In the genomic region with DNA sequence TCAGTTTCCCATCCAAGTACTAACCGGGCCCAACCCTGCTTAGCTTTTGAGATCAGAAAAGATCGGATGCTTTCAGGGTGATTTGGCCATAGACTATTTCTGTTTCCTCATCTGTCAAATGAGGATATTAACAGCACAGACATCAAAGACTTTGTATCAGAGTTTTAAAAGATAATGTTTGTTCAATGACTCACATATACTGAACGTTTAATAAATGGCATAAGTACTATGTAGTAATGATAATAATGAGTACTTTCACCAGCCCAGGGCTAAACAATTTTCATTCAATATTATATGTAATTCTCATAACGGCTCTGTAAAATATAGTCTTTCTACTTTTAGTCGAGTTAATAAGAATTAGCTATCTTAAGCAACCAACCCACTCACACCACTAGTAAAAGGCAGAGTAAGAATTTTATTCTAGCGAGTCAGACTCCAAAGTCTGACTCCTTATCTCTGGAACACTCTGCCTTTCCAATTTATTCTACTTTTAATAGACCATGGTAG, we compare ENCODE assay signal across 12 cellular contexts.
DNase-seq lines count a peak whose midpoint lies in the region; ATAC-seq and TF ChIP-seq lines count a peak whose summit lies in the region.
"Had no signal": no experiment of that assay in that cellular context is flagged by ENCODE, and none has a peak within 500 bp of the region (broad histone marks: within the 10 kb centered on the region; RNA-seq: fewer than 3 reads in every experiment).

No MANE protein-coding gene starts in this region.

- TF ChIP-seq CTCF in activated CD8-positive, alpha-beta T cell treated with anti-CD3 and anti-CD28 coated beads for 36 hours (IDR thresholded peaks at IDR 0.05), result no peak
- TF ChIP-seq CTCF in PC-3 (conservative IDR thresholded peaks at IDR 0.05; ENCODE audit: low read depth, low read length) (no peak), OCI-LY7 (conservative IDR thresholded peaks at IDR 0.05; ENCODE audit: low read length) (no peak)

- peak overlapping the region; percentile 80 for H2BK12ac ChIP-seq in trophoblast cell (ENCODE audit: low read length)

- H3K9me3 Mint-ChIP-seq in activated CD8-positive, alpha-beta T cell treated with anti-CD3 and anti-CD28 coated beads for 36 hours, result peaks cover 2% of the 10 kb centered on the region
- H3K9me3 Mint-ChIP-seq in activated CD8-positive, alpha-beta T cell treated with anti-CD3 and anti-CD28 coated beads, Interleukin-2, amount 10 ng/mL, durations not matched to agents 7 days and 5 days (ENCODE audit: insufficient read depth), result no peaks in the 10 kb centered on the region

- H3K4me3 Mint-ChIP-seq in activated CD8-positive, alpha-beta T cell treated with anti-CD3 and anti-CD28 coated beads for 36 hours, result no peak overlapping the region
- H3K4me3 Mint-ChIP-seq in activated CD8-positive, alpha-beta T cell treated with anti-CD3 and anti-CD28 coated beads, Interleukin-2, amount 10 ng/mL, durations not matched to agents 7 days and 5 days, result no peak overlapping the region
- H3K4me3 Mint-ChIP-seq: activated CD8-positive, alpha-beta memory T cell treated with anti-CD3 and anti-CD28 coated beads, Interleukin-2, amount 10 ng/mL, durations not matched to agents 7 days and 5 days; naive thymus-derived CD4-positive, alpha-beta T cell had no signal

- H3K4me1 ChIP-seq in PC-3 (ENCODE audit: insufficient read depth, low read length) (peaks cover 67% of the 10 kb centered on the region), trophoblast cell (ENCODE audit: control insufficient read depth in 1 of 2, insufficient read depth in 2 of 2, low read length in 2 of 2) (peaks cover 6 to 9% of the 10 kb centered on the region in 2 experiments), OCI-LY7 (ENCODE audit: insufficient read depth, low read length, poor library complexity, severe bottlenecking) (no peaks in the 10 kb centered on the region)

- H4K8ac ChIP-seq in trophoblast cell (ENCODE audit: low read depth, low read length), result no peak overlapping the region

- no peak overlapping the region for H3K18ac ChIP-seq in trophoblast cell (ENCODE audit: low read length)

- H3K4me2 ChIP-seq in PC-3 (ENCODE audit: low read length) (peak overlapping the region; percentile 39), trophoblast cell (ENCODE audit: low read length) (no peak overlapping the region), OCI-LY7 (ENCODE audit: low read length) (no peak overlapping the region)

- intact Hi-C loops in activated CD8-positive, alpha-beta T cell treated with anti-CD3 and anti-CD28 coated beads for 36 hours (cut with micrococcal nuclease), result loop anchor here (5.0 to 10.0 kb wide), 3 partner anchors 179 to 531 kb away; no protein-coding TSS in a partner anchor
- intact Hi-C loops in PC-3 (cut with micrococcal nuclease), result loop anchor here (5.0 to 10.0 kb wide), 3 partner anchors 181 to 444 kb away; partner anchors contain the start of gene TMEM244
- intact Hi-C loops in OCI-LY7 (cut with micrococcal nuclease; ENCODE audit: unreplicated experiment), result no loop called here

- H2AFZ ChIP-seq in PC-3 (ENCODE audit: low read length), result no peak overlapping the region
- no peak overlapping the region for H2AFZ ChIP-seq in trophoblast cell (ENCODE audit: insufficient read depth, low read length, poor library complexity)
- no peak overlapping the region for H2AFZ ChIP-seq in OCI-LY7 (ENCODE audit: low read length)

- H3K9ac ChIP-seq in PC-3 (ENCODE audit: low read length) (no peak overlapping the region), trophoblast cell (ENCODE audit: low read length) (no peak overlapping the region)

- WGBS in trophoblast cell (ENCODE audit: extremely low coverage, insufficient coverage, insufficient read length), result no CpG with 5 or more reads among the region's 6 CpGs

- H4K12ac ChIP-seq in trophoblast cell (ENCODE audit: low read depth, low read length), result no peak overlapping the region

- ATAC-seq in activated CD8-positive, alpha-beta T cell treated with anti-CD3 and anti-CD28 coated beads for 36 hours, result no peak
- no peak for ATAC-seq in activated CD8-positive, alpha-beta T cell treated with anti-CD3 and anti-CD28 coated beads, Interleukin-2, amount 10 ng/mL, durations not matched to agents 7 days and 5 days
- peak; percentile 11 for ATAC-seq in PC-3
- ATAC-seq: activated CD8-positive, alpha-beta memory T cell treated with anti-CD3 and anti-CD28 coated beads, Interleukin-2, amount 10 ng/mL, durations not matched to agents 7 days and 5 days; naive thymus-derived CD4-positive, alpha-beta T cell had no signal

- POLR2A ChIA-PET in activated CD8-positive, alpha-beta T cell treated with anti-CD3 and anti-CD28 coated beads for 36 hours (lab: Charles Lee), result interaction anchor here (0.6 kb wide), 1 partner anchor 251 kb away, joined by 3 read pairs; no protein-coding TSS in a partner anchor
- POLR2A ChIA-PET in activated CD8-positive, alpha-beta T cell treated with anti-CD3 and anti-CD28 coated beads, Interleukin-2, amount 10 ng/mL, durations not matched to agents 7 days and 5 days (lab: Charles Lee), result no interaction called here
- POLR2A ChIA-PET in PC-3 (lab: Charles Lee; ENCODE audit: unreplicated experiment), result interaction anchor here (0.6 kb wide), 1 partner anchor 285 kb away, joined by 4 read pairs; no protein-coding TSS in a partner anchor
- POLR2A ChIA-PET in OCI-LY7 (lab: Charles Lee), result interaction anchor here (0.6 kb wide), 1 partner anchor 171 kb away, joined by 3 read pairs; no protein-coding TSS in a partner anchor

- CTCF ChIA-PET in activated CD8-positive, alpha-beta T cell treated with anti-CD3 and anti-CD28 coated beads for 36 hours (lab: Charles Lee), result interaction anchor here (1.2 kb wide), 1 partner anchor 105 kb away, joined by 4 read pairs; no protein-coding TSS in a partner anchor
- CTCF ChIA-PET in activated CD8-positive, alpha-beta T cell treated with anti-CD3 and anti-CD28 coated beads, Interleukin-2, amount 10 ng/mL, durations not matched to agents 7 days and 5 days (lab: Charles Lee), result interaction anchor here (0.9 to 1.2 kb wide), 3 partner anchors 9 to 46 kb away, joined by 3 to 4 read pairs (median 3); no protein-coding TSS in a partner anchor
- CTCF ChIA-PET in PC-3 (lab: Charles Lee), result no interaction called here
- CTCF ChIA-PET in OCI-LY7 (lab: Charles Lee; ENCODE audit: unreplicated experiment), result no interaction called here

- peak overlapping the region; percentile 74 for H3K27ac Mint-ChIP-seq in activated CD8-positive, alpha-beta T cell treated with anti-CD3 and anti-CD28 coated beads for 36 hours
- H3K27ac Mint-ChIP-seq in activated CD8-positive, alpha-beta T cell treated with anti-CD3 and anti-CD28 coated beads, Interleukin-2, amount 10 ng/mL, durations not matched to agents 7 days and 5 days, result no peak overlapping the region
- H3K27ac Mint-ChIP-seq: activated CD8-positive, alpha-beta memory T cell treated with anti-CD3 and anti-CD28 coated beads, Interleukin-2, amount 10 ng/mL, durations not matched to agents 7 days and 5 days had no signal

- peaks cover 3% of the 10 kb centered on the region for H3F3A ChIP-seq in PC-3 (ENCODE audit: low read length, unreplicated experiment)

- H3K27me3 ChIP-seq in PC-3 (ENCODE audit: low read length) (no peaks in the 10 kb centered on the region), trophoblast cell (ENCODE audit: insufficient read depth, low read length) (no peaks in the 10 kb centered on the region)
- H3K27me3 ChIP-seq: transverse colon had no signal

- H2BK5ac ChIP-seq in trophoblast cell (ENCODE audit: low read depth, low read length, poor library complexity), result peak overlapping the region; percentile 63

- H3K27me3 Mint-ChIP-seq in activated CD8-positive, alpha-beta T cell treated with anti-CD3 and anti-CD28 coated beads for 36 hours, result no peaks in the 10 kb centered on the region
- H3K27me3 Mint-ChIP-seq in activated CD8-positive, alpha-beta T cell treated with anti-CD3 and anti-CD28 coated beads, Interleukin-2, amount 10 ng/mL, durations not matched to agents 7 days and 5 days (ENCODE audit: low read depth), result no peaks in the 10 kb centered on the region
- H3K27me3 Mint-ChIP-seq: activated CD8-positive, alpha-beta memory T cell treated with anti-CD3 and anti-CD28 coated beads, Interleukin-2, amount 10 ng/mL, durations not matched to agents 7 days and 5 days; naive thymus-derived CD4-positive, alpha-beta T cell had no signal

- peaks cover 22% of the 10 kb centered on the region for H3K36me3 Mint-ChIP-seq in activated CD8-positive, alpha-beta T cell treated with anti-CD3 and anti-CD28 coated beads for 36 hours (ENCODE audit: low read depth)
- peaks cover 5% of the 10 kb centered on the region for H3K36me3 Mint-ChIP-seq in activated CD8-positive, alpha-beta T cell treated with anti-CD3 and anti-CD28 coated beads, Interleukin-2, amount 10 ng/mL, durations not matched to agents 7 days and 5 days (ENCODE audit: low read depth)
- H3K36me3 Mint-ChIP-seq: activated CD8-positive, alpha-beta memory T cell treated with anti-CD3 and anti-CD28 coated beads, Interleukin-2, amount 10 ng/mL, durations not matched to agents 7 days and 5 days had no signal

- H4K20me1 ChIP-seq in PC-3 (ENCODE audit: low read length) (no peaks in the 10 kb centered on the region), OCI-LY7 (ENCODE audit: insufficient read depth, low read length) (no peaks in the 10 kb centered on the region)

- H4K91ac ChIP-seq in trophoblast cell (ENCODE audit: low read depth, low read length), result peak overlapping the region; percentile 47

- peak overlapping the region; percentile 72 for H2BK120ac ChIP-seq in trophoblast cell (ENCODE audit: insufficient read depth, low read length, poor library complexity)

- H3K79me1 ChIP-seq in trophoblast cell (ENCODE audit: low read length), result peaks cover 10% of the 10 kb centered on the region

- no peak overlapping the region for H3K23ac ChIP-seq in trophoblast cell (ENCODE audit: low read length)

- BruUV-seq in PC-3 (replicated peaks; lab: Mats Ljungman, UMichigan) (no TSS peak), OCI-LY7 (replicated peaks; lab: Mats Ljungman, UMichigan) (no TSS peak)

- no peak overlapping the region for H3K14ac ChIP-seq in trophoblast cell (ENCODE audit: low read length)

- peaks cover 79% of the 10 kb centered on the region for H3K4me1 Mint-ChIP-seq in activated CD8-positive, alpha-beta T cell treated with anti-CD3 and anti-CD28 coated beads for 36 hours (ENCODE audit: low read depth)
- H3K4me1 Mint-ChIP-seq in activated CD8-positive, alpha-beta T cell treated with anti-CD3 and anti-CD28 coated beads, Interleukin-2, amount 10 ng/mL, durations not matched to agents 7 days and 5 days (ENCODE audit: low read depth), result peaks cover 42% of the 10 kb centered on the region

- H3K4me3 ChIP-seq in PC-3 (ENCODE audit: low read length) (no peak overlapping the region), trophoblast cell (ENCODE audit: low read depth, low read length) (no peak overlapping the region), OCI-LY7 (ENCODE audit: low read depth, low read length, poor library complexity, severe bottlenecking) (no peak overlapping the region)
- H3K4me3 ChIP-seq: transverse colon had no signal

- peak overlapping the region; percentile 29 for H2AK5ac ChIP-seq in trophoblast cell (ENCODE audit: low read length)

- no peaks in the 10 kb centered on the region for H3K9me3 ChIP-seq in PC-3 (ENCODE audit: low read length)
- no peaks in the 10 kb centered on the region for H3K9me3 ChIP-seq in trophoblast cell (ENCODE audit: insufficient read depth, low read depth, low read length)
- no peaks in the 10 kb centered on the region for H3K9me3 ChIP-seq in OCI-LY7 (ENCODE audit: low read length)
- H3K9me3 ChIP-seq: transverse colon had no signal

- H3K9me2 ChIP-seq in PC-3 (replicated peaks; ENCODE audit: low read length) (no peaks in the 10 kb centered on the region), OCI-LY7 (ENCODE audit: insufficient read depth, low read length) (no peaks in the 10 kb centered on the region)

- peak overlapping the region; percentile 100 for H3K27ac ChIP-seq in PC-3 (ENCODE audit: low read length)
- H3K27ac ChIP-seq in trophoblast cell (ENCODE audit: low read depth, low read length), result no peak overlapping the region
- H3K27ac ChIP-seq in OCI-LY7 (ENCODE audit: low read depth, low read length, poor library complexity, severe bottlenecking), result no peak overlapping the region
- H3K27ac ChIP-seq: transverse colon had no signal

- DNase-seq in activated CD8-positive, alpha-beta T cell treated with anti-CD3 and anti-CD28 coated beads for 36 hours, result no peak
- DNase-seq in activated CD8-positive, alpha-beta T cell treated with anti-CD3 and anti-CD28 coated beads, Interleukin-2, amount 10 ng/mL, durations not matched to agents 7 days and 5 days, result no peak
- DNase-seq in PC-3 (peak; percentile 67), dermis blood vessel endothelial cell (peak; percentile 28), trophoblast cell (peak; percentile 43 to 75), NCI-H774 (lab: John Stamatoyannopoulos, UW) (no peak), OCI-LY7 (ENCODE audit: low spot score) (no peak)
- no peak for DNase-seq in stimulated activated naive CD4-positive, alpha-beta T cell treated with Interleukin-2 at 50 U/mL for 16 hours (lab: John Stamatoyannopoulos, UW)
- DNase-seq: activated CD8-positive, alpha-beta memory T cell treated with anti-CD3 and anti-CD28 coated beads, Interleukin-2, amount 10 ng/mL, durations not matched to agents 7 days and 5 days; DMS79; naive thymus-derived CD4-positive, alpha-beta T cell; transverse colon had no signal

- H3K79me2 ChIP-seq in PC-3 (ENCODE audit: low read length), result no peaks in the 10 kb centered on the region
- no peaks in the 10 kb centered on the region for H3K79me2 ChIP-seq in trophoblast cell (ENCODE audit: control insufficient read depth, insufficient read depth, low read length, poor library complexity)
- H3K79me2 ChIP-seq in OCI-LY7 (ENCODE audit: insufficient read depth, low read depth, low read length), result no peaks in the 10 kb centered on the region

- H3K4ac ChIP-seq in trophoblast cell (ENCODE audit: low read depth, low read length), result no peak overlapping the region

- H3K36me3 ChIP-seq in PC-3 (ENCODE audit: low read depth, low read length) (no peaks in the 10 kb centered on the region), trophoblast cell (ENCODE audit: control insufficient read depth in 1 of 2, insufficient read depth in 2 of 2, low read length in 2 of 2) (no peaks in the 10 kb centered on the region), OCI-LY7 (ENCODE audit: insufficient read depth, low read length) (no peaks in the 10 kb centered on the region)
- H3K36me3 ChIP-seq: transverse colon had no signal

Comparison
In these comparisons a context has a peak if more than half of its experiments do, and no peak if none do; other contexts are left out.
1. DNase-seq: peak in PC-3 (single experiment), dermis blood vessel endothelial cell (single experiment) and trophoblast cell (2 of 2); none in activated CD8-positive, alpha-beta T cell treated with anti-CD3 and anti-CD28 coated beads for 36 hours (single experiment), activated CD8-positive, alpha-beta T cell treated with anti-CD3 and anti-CD28 coated beads, Interleukin-2, amount 10 ng/mL, durations not matched to agents 7 days and 5 days (single experiment), NCI-H774 (single experiment), stimulated activated naive CD4-positive, alpha-beta T cell treated with Interleukin-2 at 50 U/mL for 16 hours (single experiment) and OCI-LY7 (single experiment).
2. CTCF ChIA-PET loops: an anchor here in activated CD8-positive, alpha-beta T cell treated with anti-CD3 and anti-CD28 coated beads for 36 hours (1.2 kb wide) and activated CD8-positive, alpha-beta T cell treated with anti-CD3 and anti-CD28 coated beads, Interleukin-2, amount 10 ng/mL, durations not matched to agents 7 days and 5 days (0.9 to 1.2 kb wide); none called in PC-3 and OCI-LY7.